Comparison of ENCODE assay signal across 8 cellular contexts in genomic region chr3:169668081-169668956, GRCh38. TPM values are rescaled to one million over a fixed set of nuclear protein-coding genes. Genes with fewer than 3 reads are reported as not detected.
DNase-seq lines count a peak whose midpoint lies in the region; ATAC-seq and TF ChIP-seq lines count a peak whose summit lies in the region.

No MANE protein-coding gene starts in this region.

- H3K4me3 ChIP-seq in PC-9 (peak overlapping the region; percentile 61), duodenal mucosa (ENCODE audit: low read depth in 1 of 2, low read length in 2 of 2) (peak overlapping the region; percentile 70 to 77), mucosa of stomach (ENCODE audit: low read length) (peak overlapping the region; percentile 65)

- peaks cover 89 to 97% (median 91%) of the 10 kb centered on the region in 3 donors for H3K27me3 Mint-ChIP-seq in CD14-positive monocyte (ENCODE audit: low read depth in 3 of 3)

- no peaks in the 10 kb centered on the region for H4K20me1 ChIP-seq in PC-9 (ENCODE audit: insufficient read depth)

- BruUV-seq in PC-9 (replicated peaks; lab: Mats Ljungman, UMichigan), result no TSS peak

- ATAC-seq in GM19467 (IDR thresholded peaks at IDR 0.05; ENCODE audit: unreplicated experiment), result peak; percentile 17
- no peak for ATAC-seq in HG03460 (IDR thresholded peaks at IDR 0.05; ENCODE audit: unreplicated experiment)

- no peak overlapping the region for H3K27ac Mint-ChIP-seq in CD14-positive monocyte

- H3K36me3 Mint-ChIP-seq in CD14-positive monocyte, result peaks cover 3 to 8% of the 10 kb centered on the region in 2 donors

- H3F3A ChIP-seq in PC-9 (ENCODE audit: insufficient read depth, low read depth), result peaks cover 7% of the 10 kb centered on the region; the same call in 1 of the 2 replicates

- TF ChIP-seq CTCF in CD14-positive monocyte (IDR thresholded peaks at IDR 0.05), result no peak
- TF ChIP-seq CTCF in PC-9 (conservative IDR thresholded peaks at IDR 0.05), result no peak

- peaks cover 4% of the 10 kb centered on the region; the same call in 1 of the 2 replicates for H3K9me3 ChIP-seq in PC-9 (ENCODE audit: insufficient read depth, low read depth)
- no peaks in the 10 kb centered on the region for H3K9me3 ChIP-seq in duodenal mucosa (ENCODE audit: control insufficient read depth in 1 of 2, low read length in 2 of 2)
- H3K9me3 ChIP-seq in mucosa of stomach (ENCODE audit: control insufficient read depth, low read length), result no peaks in the 10 kb centered on the region

- H3K9me3 Mint-ChIP-seq in CD14-positive monocyte, result peaks cover 0 to 18% (median 4%) of the 10 kb centered on the region in 7 donors

- POLR2A ChIA-PET in PC-9 (lab: Charles Lee; ENCODE audit: unreplicated experiment), result interaction anchor here (0.5 to 0.7 kb wide), 5 partner anchors 111 to 711 kb away, joined by 3 to 4 read pairs (median 4); no protein-coding TSS in a partner anchor

- H3K27ac ChIP-seq in PC-9 (no peak overlapping the region), duodenal mucosa (ENCODE audit: low read depth, low read length) (peak overlapping the region; percentile 57)

- H3K27me3 ChIP-seq in PC-9 (ENCODE audit: insufficient read depth, low read depth) (peaks cover 4% of the 10 kb centered on the region; the same call in 1 of the 2 replicates), duodenal mucosa (ENCODE audit: control insufficient read depth in 1 of 2, insufficient read depth in 2 of 2, low read length in 2 of 2) (peaks cover 31 to 45% of the 10 kb centered on the region in 2 donors), mucosa of stomach (ENCODE audit: control insufficient read depth, insufficient read depth, low read length) (peaks cover 26% of the 10 kb centered on the region)

- peaks cover 35% of the 10 kb centered on the region for H3K4me1 Mint-ChIP-seq in CD14-positive monocyte

- H3K9ac ChIP-seq in duodenal mucosa (ENCODE audit: low read depth in 1 of 2, low read length in 2 of 2), result peak overlapping the region; percentile 62 to 66
- H3K9ac ChIP-seq in mucosa of stomach (ENCODE audit: low read length), result peak overlapping the region; percentile 70

- H3K4me2 ChIP-seq in PC-9, result peak overlapping the region; percentile 80

- intact Hi-C loops in CD14-positive monocyte (cut with micrococcal nuclease) (no loop called here), PC-9 (cut with micrococcal nuclease; ENCODE audit: unreplicated experiment) (loop anchor here (2.0 to 10.0 kb wide), 3 partner anchors 76 to 1156 kb away; no protein-coding TSS in a partner anchor)

- H3K4me1 ChIP-seq in PC-9 (replicated peaks; ENCODE audit: insufficient read depth) (peaks cover 21% of the 10 kb centered on the region; the same call in 1 of the 2 replicates), duodenal mucosa (ENCODE audit: control insufficient read depth in 1 of 2, insufficient read depth in 2 of 2, low read length in 2 of 2) (peaks cover 7 to 16% of the 10 kb centered on the region in 2 donors), mucosa of stomach (ENCODE audit: control insufficient read depth, insufficient read depth, low read length) (peaks cover 24% of the 10 kb centered on the region)

- H3K36me3 ChIP-seq in PC-9 (ENCODE audit: low read depth) (no peaks in the 10 kb centered on the region), duodenal mucosa (ENCODE audit: control insufficient read depth in 1 of 2, insufficient read depth in 2 of 2, low read length in 2 of 2) (no peaks in the 10 kb centered on the region), mucosa of stomach (ENCODE audit: control insufficient read depth, insufficient read depth, low read length) (no peaks in the 10 kb centered on the region)

- H3K4me3 Mint-ChIP-seq in CD14-positive monocyte, result peak overlapping the region; percentile 38 to 85

- no peaks in the 10 kb centered on the region for H3K9me2 ChIP-seq in PC-9 (ENCODE audit: insufficient read depth)

- CTCF ChIA-PET in PC-9 (lab: Charles Lee), result interaction anchor here (0.6 to 2.0 kb wide), 15 partner anchors 64 to 821 kb away, joined by 3 to 16 read pairs (median 5); no protein-coding TSS in a partner anchor

- H3K79me2 ChIP-seq in PC-9 (ENCODE audit: low read depth), result no peaks in the 10 kb centered on the region

- no peak for DNase-seq in CD14-positive monocyte (ENCODE audit: low spot score)
- DNase-seq in PC-9, result peak; percentile 60 to 64
- DNase-seq in COLO829 (ENCODE audit: low spot score), result no peak
- no peak for DNase-seq in amygdala (lab: John Stamatoyannopoulos, UW)

- peak overlapping the region; percentile 92 for H2AFZ ChIP-seq in PC-9

RNA-seq across cellular contexts. Expression of gene MECOM, which starts 4.8 kb away (rescaled TPM):
- polyA plus RNA-seq in CD14-positive monocyte, result not detected
- total RNA-seq in PC-9 (2021), result 27.3 and 38.7 TPM in 2 replicates

Comparison
In these comparisons a context has a peak if more than half of its experiments do, and no peak if none do; other contexts are left out.
1. DNase-seq: peak in PC-9 (2 of 2); none in CD14-positive monocyte (single experiment), COLO829 (single experiment) and amygdala (0 of 56).
2. Peak in every context shown above with its lines, with median percentiles within 50 percentile points of each other: H3K4me3 ChIP-seq.